Comparison of ENCODE assay signal across 8 cellular contexts in the genomic region with DNA sequence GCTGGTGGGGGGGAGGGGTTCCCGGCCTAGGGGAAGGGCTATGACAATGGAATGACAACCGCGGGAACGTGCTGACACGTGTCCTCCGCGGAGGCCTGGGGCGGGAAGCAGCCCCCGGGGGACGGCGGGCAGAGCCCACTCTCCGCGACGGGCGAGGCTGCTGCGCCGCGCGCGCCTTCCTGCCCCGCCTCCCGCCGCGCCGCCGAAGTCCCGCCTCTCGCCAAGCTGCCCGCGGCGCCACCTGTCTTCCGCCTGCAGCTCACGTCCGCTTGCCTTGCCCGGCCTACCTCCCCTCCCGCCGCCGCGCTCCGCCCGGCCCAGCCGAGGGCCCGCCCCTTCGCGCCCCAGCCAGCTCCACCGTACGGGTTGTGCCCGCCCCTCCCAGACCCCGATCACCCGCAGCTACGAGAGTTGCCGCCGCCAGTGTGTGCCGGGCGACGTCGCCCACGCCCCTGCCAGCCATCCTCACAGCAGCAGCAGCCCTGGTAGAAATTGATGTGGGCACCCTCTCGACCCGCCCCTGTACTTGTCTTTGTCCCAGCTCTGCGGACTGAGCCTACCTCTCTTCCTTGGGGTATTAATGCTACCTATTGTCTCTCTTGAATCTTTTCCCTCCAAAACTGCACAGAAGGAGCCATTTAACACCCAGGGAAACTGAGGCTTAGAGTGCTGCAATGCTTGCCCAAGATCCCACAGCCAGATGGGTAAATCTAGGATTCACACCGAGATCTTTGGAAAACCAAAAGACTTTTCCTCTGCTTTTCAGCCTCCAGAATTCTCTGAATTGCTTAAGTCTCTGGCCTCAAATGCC. TPM values are rescaled to one million over a fixed set of nuclear protein-coding genes. Genes with fewer than 3 reads are reported as not detected.
DNase-seq lines count a peak whose midpoint lies in the region; ATAC-seq and TF ChIP-seq lines count a peak whose summit lies in the region.

Gene PARP16 (minus strand): TSS at position 180 of the 811 bp plus-strand sequence. CDS start 457 bp downstream, outside the sequence.

- ATAC-seq in HG02798 (IDR thresholded peaks at IDR 0.05; ENCODE audit: poor library complexity, unreplicated experiment) (peak; percentile 98), heart left ventricle (peak; percentile 85 to 97 (median 95)), upper lobe of right lung (peak; percentile 97)

- peak within 1 kb of the TSS; percentile 54 to 95 (median 76) for H3K4me3 ChIP-seq in heart left ventricle
- H3K4me3 ChIP-seq in upper lobe of right lung = peak within 1 kb of the TSS; percentile 68

- TF ChIP-seq CTCF in GM13976 (IDR thresholded peaks at IDR 0.05; ENCODE audit: borderline replicate concordance, control extremely low read depth, extremely low read depth, insufficient read depth, missing control alignments) (peak; percentile 66), heart left ventricle (IDR thresholded peaks at IDR 0.05) (peak; percentile 22 to 83 (median 61)), upper lobe of right lung (IDR thresholded peaks at IDR 0.05) (peak; percentile 49)

- H3K4me1 ChIP-seq in heart left ventricle (peaks cover 0 to 21% (median 15%) of the 10 kb centered on the region in 12 donors), upper lobe of right lung (peaks cover 14% of the 10 kb centered on the region)

- H3K27ac ChIP-seq in heart left ventricle = peak within 1 kb of the TSS; percentile 70 to 95 (median 91)
- H3K27ac ChIP-seq in upper lobe of right lung = peak within 1 kb of the TSS; percentile 80

- intact Hi-C loops in heart left ventricle (cut with DNase I) (loop anchor here in 3 of 10 donors (5.0 kb wide), 1 partner anchor 100 kb away; the partner anchor contains the start of gene CLPX (in 3 of the 3)), posterior vena cava (cut with DNase I) (no loop called here), upper lobe of right lung (cut with DNase I) (no loop called here)

- WGBS in heart left ventricle, 4 donors = 3 to 20% (median 8%) methylated on average over 6 to 62 of the region's 62 CpGs

- H3K36me3 ChIP-seq in heart left ventricle = no peaks in the 10 kb centered on the region
- no peaks in the 10 kb centered on the region for H3K36me3 ChIP-seq in upper lobe of right lung

- TF ChIP-seq POLR2A in heart left ventricle (IDR thresholded peaks at IDR 0.05) = peak in 1 of 2 donors; percentile 87

- in situ Hi-C loops in GM13976 (cut with MboI; ENCODE audit: low sequenced_read_pairs, unreplicated experiment) = loop anchor here (25.0 kb wide), 2 partner anchors 100 to 250 kb away; partner anchors contain the start of genes CLPX, MTFMT and SLC51B

- no peaks in the 10 kb centered on the region for H3K9me3 ChIP-seq in heart left ventricle
- no peaks in the 10 kb centered on the region for H3K9me3 ChIP-seq in upper lobe of right lung

- DNase-seq in GM13976 (ENCODE audit: low spot score) (peak; percentile 93), NCI-H1417 (lab: John Stamatoyannopoulos, UW) (peak; percentile 86 to 98 (median 97)), SW480 (ENCODE audit: low spot score) (peak; percentile 94), heart left ventricle (peak; percentile 92 to 96 (median 93)), posterior vena cava (ENCODE audit: low spot score) (peak; percentile 96), upper lobe of right lung (peak; percentile 97)
- DNase-seq in activated naive CD8-positive, alpha-beta T cell treated with anti-CD3 and anti-CD28 coated beads, Interleukin-2, amount 50 U/mL, for 16 hours (ENCODE audit: low read depth, low spot score) = peak; percentile 84

- H3K27me3 ChIP-seq in heart left ventricle (no peaks in the 10 kb centered on the region), upper lobe of right lung (no peaks in the 10 kb centered on the region)

RNA-seq across cellular contexts. Expression of gene PARP16, which starts in this region (rescaled TPM):
- total RNA-seq in heart left ventricle = 1 to 10 TPM; 2.7 to 7.0 (median 4.8) TPM
- 1 to 10 TPM; 3.0 to 4.8 TPM for polyA plus RNA-seq in heart left ventricle
- total RNA-seq in posterior vena cava = 1 to 10 TPM; 7.4 TPM
- total RNA-seq in upper lobe of right lung = 8.3 TPM

Comparison
In these comparisons a context has a peak if more than half of its experiments do, and no peak if none do; other contexts are left out.
1. Peak in every context shown above with its lines: DNase-seq, ATAC-seq, H3K4me3 ChIP-seq and H3K27ac ChIP-seq.